In genomic region chr15:66287461-66288055, GRCh38 we compare ENCODE assay signal across 9 cellular contexts. TPM values are rescaled to one million over a fixed set of nuclear protein-coding genes. Genes with fewer than 3 reads are reported as not detected.
DNase-seq lines count a peak whose midpoint lies in the region; ATAC-seq, FAIRE-seq and TF ChIP-seq lines count a peak whose summit lies in the region.
"Had no signal": no experiment of that assay in that cellular context is flagged by ENCODE, and none has a peak within 500 bp of the region (broad histone marks: within the 10 kb centered on the region; RNA-seq: fewer than 3 reads in every experiment).

No MANE protein-coding gene starts in this region.

- peaks cover 3% of the 10 kb centered on the region; the same call in 1 of the 2 replicates for H4K20me1 ChIP-seq in K562 (replicated peaks; ENCODE audit: control insufficient read depth, insufficient read depth, low read length)

- no peaks in the 10 kb centered on the region for H3K9me3 ChIP-seq in K562 (replicated peaks; ENCODE audit: control insufficient read depth, insufficient read depth, low read depth, low read length)
- no peaks in the 10 kb centered on the region for H3K9me3 ChIP-seq in lung (ENCODE audit: control insufficient read depth in 2 of 2, insufficient read depth in 1 of 2, low read length in 1 of 2)
- H3K9me3 ChIP-seq in aorta (ENCODE audit: control insufficient read depth, low read length): no peaks in the 10 kb centered on the region

- POLR2A ChIA-PET in K562 (lab: Yijun Ruan, JAX): no interaction called here

- peak; percentile 41 to 42; a peak in 3 of 4 replicates for TF ChIP-seq RAD21 in K562 (CRISPR knock-in tag; conservative IDR thresholded peaks at IDR 0.05 in 1 of 2, IDR thresholded peaks at IDR 0.05 in 1 of 2)

- no peak for TF ChIP-seq POLR2A in K562 (conservative IDR thresholded peaks at IDR 0.05)

- no peak overlapping the region for H3K4me3 ChIP-seq in K562
- no peak overlapping the region for H3K4me3 ChIP-seq in lung
- H3K4me3 ChIP-seq in aorta (ENCODE audit: low read length in 2 of 2): no peak overlapping the region

- peaks cover 0 to 5% of the 10 kb centered on the region in 2 experiments; a peak in 2 of 5 replicates for H3K27me3 ChIP-seq in K562 (ENCODE audit: control insufficient read depth in 2 of 2, insufficient read depth in 2 of 2, low read length in 2 of 2)
- H3K27me3 ChIP-seq in lung (ENCODE audit: control insufficient read depth, insufficient read depth): no peaks in the 10 kb centered on the region
- no peaks in the 10 kb centered on the region for H3K27me3 ChIP-seq in aorta (ENCODE audit: control insufficient read depth in 1 of 2, insufficient read depth in 2 of 2, low read length in 1 of 2)

- TF ChIP-seq CTCF in K562 (IDR thresholded peaks at IDR 0.05 in 2 of 3, conservative IDR thresholded peaks at IDR 0.05 in 1 of 3; ENCODE audit: insufficient read depth in 2 of 3, low read depth in 1 of 3, low read length in 3 of 3) (peak; percentile 42 to 76 (median 44); a peak in 4 of 6 replicates), lung (IDR thresholded peaks at IDR 0.05; ENCODE audit: control extremely low read depth, extremely low read depth) (peak; percentile 34)

- H3K27ac ChIP-seq in K562 (ENCODE audit: extremely low read depth, low read depth, low read length) (no peak overlapping the region), lung (ENCODE audit: low read depth in 1 of 2, low read length in 1 of 2) (no peak overlapping the region), aorta (ENCODE audit: low read depth in 1 of 2, low read length in 2 of 2) (no peak overlapping the region)

- ATAC-seq in K562 (peak; percentile 32; the same call in 1 of the 3 replicates), lung (ENCODE audit: insufficient read depth, low FRiP score) (no peak), aorta (ENCODE audit: low FRiP score) (no peak)

- in situ Hi-C loops in K562 (cut with MboI): no loop called here

- FAIRE-seq in K562 (lab: Jason Lieb, UNC): peak; percentile 79

- H2AFZ ChIP-seq in K562 (ENCODE audit: low read depth, low read length): no peak overlapping the region

- 4% methylated on average over 5 of the region's 6 CpGs for WGBS in K562 (ENCODE audit: insufficient coverage, low coverage, missing lambda C conversion rate)
- WGBS in lung, 2 donors: 14 to 20% methylated on average over 6 of the region's 6 CpGs
- WGBS in aorta, 2 donors: 13 to 14% methylated on average over 6 of the region's 6 CpGs

- H3K4me2 ChIP-seq in K562 (ENCODE audit: insufficient read depth, low read length): no peak overlapping the region

- intact Hi-C loops in K562 (cut with micrococcal nuclease) (loop anchor here (5.0 to 10.0 kb wide), 3 partner anchors 35 to 305 kb away; partner anchors contain the start of gene MEGF11), aorta (cut with DNase I) (loop anchor here (5.0 to 10.0 kb wide), 4 partner anchors 370 to 653 kb away; no protein-coding TSS in a partner anchor)

- H3K79me2 ChIP-seq in K562 (ENCODE audit: control insufficient read depth, insufficient read depth, low read length): no peaks in the 10 kb centered on the region

- CTCF ChIA-PET in K562 (lab: Yijun Ruan, JAX; ENCODE audit: low intra/inter-chr PET ratio): interaction anchor here (0.8 to 2.0 kb wide), 5 partner anchors 35 to 692 kb away, joined by 3 to 9 read pairs (median 4); no protein-coding TSS in a partner anchor

- no peaks in the 10 kb centered on the region for H3K36me3 ChIP-seq in K562 (ENCODE audit: control insufficient read depth, insufficient read depth, low read length)
- no peaks in the 10 kb centered on the region for H3K36me3 ChIP-seq in lung (ENCODE audit: control insufficient read depth in 2 of 2, insufficient read depth in 2 of 2, low read length in 2 of 2)
- no peaks in the 10 kb centered on the region for H3K36me3 ChIP-seq in aorta (ENCODE audit: control insufficient read depth in 1 of 2, insufficient read depth in 2 of 2, low read length in 1 of 2)

- no peak for TF ChIP-seq EP300 in K562 (IDR thresholded peaks at IDR 0.05; ENCODE audit: low read length)

- BruUV-seq in K562 (replicated peaks; lab: Mats Ljungman, UMichigan): no TSS peak

- H3K9me1 ChIP-seq in K562 (ENCODE audit: control insufficient read depth, insufficient read depth, low read length): no peaks in the 10 kb centered on the region

- DNase-seq in NCI-H1436 (lab: John Stamatoyannopoulos, UW) (peak; percentile 22), NCI-H1436 treated with DMSO at 0.1 percent for 48 hours (lab: John Stamatoyannopoulos, UW) (no peak), NCI-H1105 (lab: John Stamatoyannopoulos, UW) (peak; percentile 67), K562 (ENCODE audit: extremely low read depth in 1 of 4, low spot score in 3 of 4) (peak; percentile 28 to 47 (median 38)), lung (ENCODE audit: low spot score) (no peak), aorta (no peak), SW480 (ENCODE audit: low spot score) (no peak)
- DNase-seq in stimulated activated CD4-positive, alpha-beta T cell treated with anti-CD3 and anti-CD28 coated beads, Interleukin-2, amount 100 ng/mL, for 24 hours: no peak

- H3K9ac ChIP-seq in K562 (ENCODE audit: insufficient read depth in 1 of 2, low read depth in 2 of 2, low read length in 2 of 2): no peak overlapping the region

- H3K4me1 ChIP-seq in K562 (replicated peaks in 1 of 2; ENCODE audit: control insufficient read depth in 2 of 2, insufficient read depth in 2 of 2, low read length in 2 of 2) (peaks cover 4 to 7% of the 10 kb centered on the region in 2 experiments; a peak in 4 of 5 replicates), lung (ENCODE audit: control insufficient read depth in 2 of 2, insufficient read depth in 2 of 2, low read length in 2 of 2) (peaks cover 2 to 3% of the 10 kb centered on the region in 2 donors), aorta (ENCODE audit: control insufficient read depth in 1 of 2, insufficient read depth in 2 of 2, low read length in 2 of 2) (peaks cover 0 to 3% of the 10 kb centered on the region in 2 donors)

TF ChIP-seq in K562, 482 proteins besides CTCF, POLR2A, EP300 and RAD21 (continues in another document):
- TF ChIP-seq ZNF224 (CRISPR knock-in tag; IDR thresholded peaks at IDR 0.05): no peak
- TF ChIP-seq SP1 (CRISPR knock-in tag; IDR thresholded peaks at IDR 0.05): no peak
- no peak for TF ChIP-seq JUN (IDR thresholded peaks at IDR 0.05; ENCODE audit: borderline replicate concordance, low read depth, low read length)
- no peak for TF ChIP-seq JUN (CRISPR knock-in tag; IDR thresholded peaks at IDR 0.05; ENCODE audit: borderline replicate concordance)
- no peak for TF ChIP-seq ZNF239 (CRISPR knock-in tag; IDR thresholded peaks at IDR 0.05)
- TF ChIP-seq ZNF184 (CRISPR knock-in tag; IDR thresholded peaks at IDR 0.05): no peak
- no peak for TF ChIP-seq EWSR1 (IDR thresholded peaks at IDR 0.05; ENCODE audit: borderline replicate concordance, low read depth, partially characterized antibody)
- TF ChIP-seq ZNF384 (IDR thresholded peaks at IDR 0.05; ENCODE audit: low read depth, low read length): peak; percentile 99
- TF ChIP-seq NR3C1 (CRISPR knock-in tag; IDR thresholded peaks at IDR 0.05): no peak

RNA-seq across cellular contexts. Expression of gene DIS3L, which starts 5.8 kb away (rescaled TPM):
- total RNA-seq in K562 (2011; cell fraction: chromatin; rRNA removed; ENCODE audit: low replicate concordance): 20.0 and 41.6 TPM in 2 replicates
- 15.7 and 16.5 TPM in 2 replicates for total RNA-seq in K562 (2011; cell fraction: nucleolus; rRNA removed)
- total RNA-seq in K562 (2011; cell fraction: nucleoplasm; rRNA removed): 16.1 and 17.0 TPM in 2 replicates
- total RNA-seq in K562 (2014; rRNA removed) (11.8 and 16.2 TPM in 2 replicates), K562 (2014; rRNA removed; fragmentation: Illumina TruSeq; extraction: Trizol) (25.0 and 25.4 TPM in 2 replicates), K562 (2015; rRNA removed; fragmentation: Illumina TruSeq; extraction: Trizol) (25.4 and 25.6 TPM in 2 replicates), K562 (2021) (16.6 and 16.9 TPM in 2 replicates), lung (10 to 100 TPM; 28.8 to 43.7 TPM), aorta (10 to 100 TPM; 18.3 to 36.2 TPM)
- polyA plus RNA-seq in K562 (2011; rRNA removed) (19.8 and 34.6 TPM in 2 replicates), K562 (2014; fragmentation: Illumina TruSeq; extraction: Trizol) (16.4 and 19.4 TPM in 2 replicates), K562 (2014; fragmentation: Nextera tagmentation; extraction: Ambion mirVana) (1 to 10 TPM; 5.9 to 6.4 TPM), K562 (2014; rRNA removed) (15.1 and 15.3 TPM in 2 replicates), lung (10 to 100 TPM in 1 of 2 donors, 1 to 10 TPM in 1; 8.0 to 11.7 TPM), aorta (10 to 100 TPM; 10.6 to 18.0 TPM)
- 6.5 and 11.5 TPM in 2 replicates for polyA plus RNA-seq in K562 (2011; cell fraction: cytosol; rRNA removed)
- 7.7 and 9.5 TPM in 2 replicates for polyA plus RNA-seq in K562 (2011; cell fraction: nucleus; rRNA removed)
- polyA plus RNA-seq in K562 (2012): 13.2 and 20.8 TPM in 2 replicates
- 77.1 and 80.9 TPM in 2 replicates for polyA minus RNA-seq in K562 (2011; rRNA and poly(A)+ RNA removed)
- 9.5 and 21.1 TPM in 2 replicates for polyA minus RNA-seq in K562 (2011; cell fraction: cytosol; rRNA and poly(A)+ RNA removed)
- polyA minus RNA-seq in K562 (2011; cell fraction: nucleus; rRNA and poly(A)+ RNA removed): 11.8 and 20.4 TPM in 2 replicates

RNA-seq across cellular contexts. Expression of gene MEGF11, which starts 34.0 kb away (rescaled TPM):
- 0.26 TPM in 1 of 2 replicates, not detected in the other for total RNA-seq in K562 (2011; cell fraction: chromatin; rRNA removed; ENCODE audit: low replicate concordance)
- 0.66 TPM in 1 of 2 replicates, not detected in the other for total RNA-seq in K562 (2011; cell fraction: nucleolus; rRNA removed)
- total RNA-seq in K562 (2011; cell fraction: nucleoplasm; rRNA removed): 0.46 TPM in 1 of 2 replicates, not detected in the other
- total RNA-seq in K562 (2014; rRNA removed) (not detected in 2 replicates), K562 (2014; rRNA removed; fragmentation: Illumina TruSeq; extraction: Trizol) (not detected in 2 replicates), K562 (2015; rRNA removed; fragmentation: Illumina TruSeq; extraction: Trizol) (not detected in 2 replicates), K562 (2021) (not detected in 2 replicates), lung (1 to 10 TPM in 1 of 2 donors, under 1 TPM in 1; 0.82 to 1.5 TPM), aorta (not detected)
- polyA plus RNA-seq in K562 (2011; rRNA removed) (not detected in 2 replicates), K562 (2014; fragmentation: Illumina TruSeq; extraction: Trizol) (not detected in 2 replicates), K562 (2014; fragmentation: Nextera tagmentation; extraction: Ambion mirVana) (under 1 TPM; 0.06 to 0.20 TPM), K562 (2014; rRNA removed) (0.23 TPM in 1 of 2 replicates, not detected in the other), lung (under 1 TPM; 0.16 to 0.18 TPM), aorta (not detected)
- polyA plus RNA-seq in K562 (2011; cell fraction: cytosol; rRNA removed): 0.18 TPM in 1 of 2 replicates, not detected in the other
- not detected in 2 replicates for polyA plus RNA-seq in K562 (2011; cell fraction: nucleus; rRNA removed)
- polyA plus RNA-seq in K562 (2012): 0.44 and 1.9 TPM in 2 replicates
- polyA minus RNA-seq in K562 (2011; rRNA and poly(A)+ RNA removed): not detected in 2 replicates
- not detected in 2 replicates for polyA minus RNA-seq in K562 (2011; cell fraction: cytosol; rRNA and poly(A)+ RNA removed)
- 0.44 TPM in 1 of 2 replicates, not detected in the other for polyA minus RNA-seq in K562 (2011; cell fraction: nucleus; rRNA and poly(A)+ RNA removed)
- total RNA-seq: activated CD8-positive, alpha-beta memory T cell treated with anti-CD3 and anti-CD28 coated beads for 36 hours had no signal

Comparison
In these comparisons a context has a peak if more than half of its experiments do, and no peak if none do; other contexts are left out.
1. DNase-seq: peak in NCI-H1436 (single experiment), NCI-H1105 (single experiment) and K562 (4 of 4); none in NCI-H1436 treated with DMSO at 0.1 percent for 48 hours (single experiment), lung (single experiment), aorta (0 of 2), SW480 (single experiment) and stimulated activated CD4-positive, alpha-beta T cell treated with anti-CD3 and anti-CD28 coated beads, Interleukin-2, amount 100 ng/mL, for 24 hours (0 of 2).